In the genomic region with DNA sequence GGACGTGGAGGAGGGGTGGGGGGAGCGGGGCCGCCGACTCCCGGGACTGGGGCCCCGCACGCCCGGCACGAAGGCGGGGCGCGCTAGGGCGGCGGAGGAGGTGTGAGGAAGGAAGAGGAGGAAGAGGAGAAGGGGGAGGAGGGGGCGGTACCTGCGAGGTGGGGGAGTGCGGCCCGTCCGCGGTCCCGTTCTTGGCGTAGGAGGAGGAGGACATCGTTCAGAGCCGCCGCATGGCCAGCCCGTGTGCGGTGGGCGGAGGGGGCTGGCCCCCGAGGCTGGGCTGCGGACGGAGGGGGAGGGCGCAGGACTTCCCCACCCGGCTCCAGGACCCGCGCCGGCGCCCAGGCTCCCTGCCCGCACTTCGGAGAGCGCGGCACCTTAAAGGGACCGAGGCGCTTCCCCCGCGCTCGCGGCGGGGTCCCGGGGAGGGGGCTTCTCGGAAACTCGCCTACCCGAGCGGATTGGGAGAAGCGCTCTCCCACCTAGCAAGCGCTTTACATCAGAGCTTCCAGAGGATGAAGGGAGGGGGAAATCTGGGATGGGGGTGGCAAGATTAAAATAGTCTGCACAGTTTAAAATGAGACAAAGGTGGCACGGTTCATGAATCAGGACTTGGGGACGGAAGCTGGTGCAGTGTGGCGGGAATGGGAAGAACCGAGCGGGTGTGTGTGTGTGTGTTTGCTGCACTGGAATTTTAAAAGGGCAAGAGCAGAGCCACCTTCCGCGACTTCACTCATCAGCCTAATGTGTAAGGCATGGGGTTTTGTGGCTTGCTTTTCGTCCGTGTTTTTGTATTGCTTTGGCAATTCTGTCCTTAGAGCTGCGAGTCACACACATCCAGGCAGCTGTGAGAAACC, we compare ENCODE assay signal across 8 cellular contexts. TPM values are rescaled to one million over a fixed set of nuclear protein-coding genes. Genes with fewer than 3 reads are reported as not detected.
DNase-seq lines count a peak whose midpoint lies in the region; ATAC-seq and TF ChIP-seq lines count a peak whose summit lies in the region.

A gene (minus strand): TSS at position 247 of the 857 bp plus-strand sequence.

- H3K27me3 ChIP-seq in naive thymus-derived CD4-positive, alpha-beta T cell (ENCODE audit: control insufficient read depth in 2 of 2, insufficient read depth in 2 of 2, low read length in 2 of 2) = peaks cover 16 to 24% of the 10 kb centered on the region in 2 donors
- no peaks in the 10 kb centered on the region for H3K27me3 ChIP-seq in Karpas-422 (ENCODE audit: low read length)

- ATAC-seq in HG02759 (IDR thresholded peaks at IDR 0.05; ENCODE audit: unreplicated experiment) (peak; percentile 53), T-cell (replicated peaks in 1 of 4) (peak; percentile 20 to 58 (median 43))
- peak; percentile 47 for ATAC-seq in naive thymus-derived CD4-positive, alpha-beta T cell

- H3K4me1 ChIP-seq in naive thymus-derived CD4-positive, alpha-beta T cell (ENCODE audit: control insufficient read depth in 2 of 2, insufficient read depth in 2 of 2, low read length in 2 of 2) = peaks cover 5 to 6% of the 10 kb centered on the region in 2 donors
- peaks cover 3% of the 10 kb centered on the region; the same call in 1 of the 2 replicates for H3K4me1 ChIP-seq in Karpas-422 (ENCODE audit: low read length)

- no peaks in the 10 kb centered on the region for H4K20me1 ChIP-seq in Karpas-422 (ENCODE audit: insufficient read depth, low read depth, low read length)

- no peak within 1 kb of the TSS for H3K27ac ChIP-seq in naive thymus-derived CD4-positive, alpha-beta T cell (ENCODE audit: low read depth, low read length)
- H3K27ac ChIP-seq in Karpas-422 (ENCODE audit: low read length) = no peak within 1 kb of the TSS

- H3K4me3 Mint-ChIP-seq in T-cell = peak within 1 kb of the TSS; percentile 73 to 89 (median 77)
- peak within 1 kb of the TSS; percentile 81 to 93 (median 87) for H3K4me3 Mint-ChIP-seq in naive thymus-derived CD4-positive, alpha-beta T cell

- H3K36me3 ChIP-seq in naive thymus-derived CD4-positive, alpha-beta T cell (ENCODE audit: control insufficient read depth in 2 of 3, insufficient read depth in 3 of 3, low read length in 3 of 3) = no peaks in the 10 kb centered on the region
- no peaks in the 10 kb centered on the region for H3K36me3 ChIP-seq in Karpas-422 (ENCODE audit: insufficient read depth, low read length)

- no peak for TF ChIP-seq CTCF in epithelial cell of proximal tubule (conservative IDR thresholded peaks at IDR 0.05; ENCODE audit: low read depth, low read length)

- H3K9me3 Mint-ChIP-seq in T-cell = no peaks in the 10 kb centered on the region
- H3K9me3 Mint-ChIP-seq in naive thymus-derived CD4-positive, alpha-beta T cell = peaks cover 0 to 2% (median 0%) of the 10 kb centered on the region in 11 donors

- H3K4me3 ChIP-seq in epithelial cell of proximal tubule (ENCODE audit: low read depth, low read length) (peak within 1 kb of the TSS; percentile 59), Karpas-422 (ENCODE audit: low read length) (no peak within 1 kb of the TSS)
- peak within 1 kb of the TSS; percentile 58 for H3K4me3 ChIP-seq in naive thymus-derived CD4-positive, alpha-beta T cell (ENCODE audit: low read length)

- H3K9me3 ChIP-seq in naive thymus-derived CD4-positive, alpha-beta T cell (ENCODE audit: control insufficient read depth in 2 of 3, low read length in 3 of 3) = no peaks in the 10 kb centered on the region
- no peaks in the 10 kb centered on the region for H3K9me3 ChIP-seq in Karpas-422 (ENCODE audit: low read length)

- no peak within 1 kb of the TSS for H2AFZ ChIP-seq in Karpas-422 (ENCODE audit: low read length)

- no peaks in the 10 kb centered on the region for H3K79me2 ChIP-seq in Karpas-422 (ENCODE audit: low read length)

- intact Hi-C loops in naive thymus-derived CD4-positive, alpha-beta T cell (cut with micrococcal nuclease) = no loop called here

- POLR2A ChIA-PET in T-cell (lab: Charles Lee) = interaction anchor here in 1 of 2 donors (0.5 kb wide), 1 partner anchor 386 kb away, joined by 3 read pairs; no protein-coding TSS in a partner anchor
- POLR2A ChIA-PET in naive thymus-derived CD4-positive, alpha-beta T cell (lab: Charles Lee) = no interaction called here

- H3K4me2 ChIP-seq in Karpas-422 (ENCODE audit: low read depth, low read length, poor library complexity, severe bottlenecking) = no peak within 1 kb of the TSS

- CTCF ChIA-PET in T-cell (lab: Charles Lee) = no interaction called here
- CTCF ChIA-PET in naive thymus-derived CD4-positive, alpha-beta T cell (lab: Charles Lee) = no interaction called here

- peaks cover 18 to 20% (median 19%) of the 10 kb centered on the region in 3 donors for H3K4me1 Mint-ChIP-seq in T-cell
- H3K4me1 Mint-ChIP-seq in naive thymus-derived CD4-positive, alpha-beta T cell = peaks cover 17 to 24% (median 22%) of the 10 kb centered on the region in 7 donors

- H3K27me3 Mint-ChIP-seq in T-cell = peaks cover 43 to 50% of the 10 kb centered on the region in 2 donors
- peaks cover 42 to 64% (median 59%) of the 10 kb centered on the region in 5 donors for H3K27me3 Mint-ChIP-seq in naive thymus-derived CD4-positive, alpha-beta T cell

- peak within 1 kb of the TSS in 1 of 2 donors; percentile 36 for H3K27ac Mint-ChIP-seq in T-cell
- peak within 1 kb of the TSS in 2 of 9 donors; percentile 8 to 14 for H3K27ac Mint-ChIP-seq in naive thymus-derived CD4-positive, alpha-beta T cell

- DNase-seq in NCI-H2227 (lab: John Stamatoyannopoulos, UW; ENCODE audit: unreplicated experiment) (peak; percentile 30), NCI-H2227 treated with DMSO at 0.1 percent for 48 hours (lab: John Stamatoyannopoulos, UW) (no peak), T-cell (peak in 4 of 34 experiments; percentile 1 to 5 (median 2)), epithelial cell of proximal tubule (ENCODE audit: low read depth) (no peak), Karpas-422 (no peak), COLO829 (ENCODE audit: low spot score) (no peak)
- DNase-seq in naive thymus-derived CD4-positive, alpha-beta T cell = peak in 2 of 9 donors; percentile 4 to 40

- H3K9me2 ChIP-seq in Karpas-422 (replicated peaks; ENCODE audit: insufficient read depth, low read length) = no peaks in the 10 kb centered on the region

- no peaks in the 10 kb centered on the region for H3K36me3 Mint-ChIP-seq in T-cell
- H3K36me3 Mint-ChIP-seq in naive thymus-derived CD4-positive, alpha-beta T cell = peaks cover 0 to 9% (median 0%) of the 10 kb centered on the region in 5 donors

- H3K9ac ChIP-seq in Karpas-422 (ENCODE audit: low read length) = no peak within 1 kb of the TSS

RNA-seq across cellular contexts. Expression of the gene that starts here (rescaled TPM):
- total RNA-seq in T-cell (1 to 10 TPM in 1 of 5 donors, under 1 TPM in 4; 0.16 to 1.2 (median 0.47) TPM), epithelial cell of proximal tubule (0.14 and 0.52 TPM in 2 replicates)
- total RNA-seq in naive thymus-derived CD4-positive, alpha-beta T cell = 1 to 10 TPM in 1 of 5 experiments, under 1 TPM in 4; 0.16 to 2.5 (median 0.42) TPM
- not detected for polyA plus RNA-seq in naive thymus-derived CD4-positive, alpha-beta T cell
- 0.11 and 0.22 TPM in 2 replicates for total RNA-seq in Karpas-422 (2014; rRNA removed; shearing (Covaris generic); ENCODE audit: low replicate concordance)
